ENCODE assay signal across 10 cellular contexts in the genomic region with DNA sequence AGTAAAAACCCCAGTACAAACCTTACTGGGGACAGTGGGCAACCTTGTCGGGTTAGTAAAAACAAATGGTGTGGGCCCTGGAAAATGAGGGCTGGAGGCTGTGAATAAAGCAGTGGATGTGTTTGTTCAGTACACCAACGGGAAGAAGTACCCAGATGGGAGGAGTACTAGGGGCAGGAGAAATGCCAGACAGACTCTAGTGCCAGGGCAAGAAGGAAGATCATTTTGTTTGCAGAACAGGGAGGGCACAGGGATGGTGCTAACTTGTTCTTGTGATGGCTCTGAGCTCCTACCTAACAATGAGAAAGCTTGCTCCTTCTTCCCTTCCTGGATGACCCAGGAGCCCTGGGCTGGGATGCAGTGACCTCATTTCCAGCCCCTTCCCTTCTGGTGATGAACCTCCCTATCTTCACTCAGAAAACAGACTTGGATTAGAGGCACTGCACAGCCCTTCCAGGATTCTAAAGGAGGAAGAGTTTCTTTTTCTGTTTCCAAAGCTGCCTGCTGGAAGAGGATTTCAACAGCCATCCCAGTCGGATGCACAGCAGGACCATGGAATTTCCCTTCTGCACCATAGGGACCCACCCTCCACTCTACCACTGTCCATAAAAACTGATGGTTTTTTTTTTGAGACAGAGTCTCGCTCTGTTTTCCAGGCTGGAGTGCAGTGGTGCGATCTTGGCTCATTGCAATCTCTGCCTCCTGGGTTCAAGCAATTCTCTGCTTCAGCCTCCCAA. TPM values are rescaled to one million over a fixed set of nuclear protein-coding genes. Genes with fewer than 3 reads are reported as not detected.
A peak's percentile ranks its signal among the peaks of the same experiment; 100 is the strongest.
DNase-seq lines count a peak whose midpoint lies in the region; ATAC-seq and TF ChIP-seq lines count a peak whose summit lies in the region.
"Had no signal": no experiment of that assay in that cellular context is flagged by ENCODE, and none has a peak within 500 bp of the region (broad histone marks: within the 10 kb centered on the region; RNA-seq: fewer than 3 reads in every experiment).

No MANE protein-coding gene starts in this region.

- H3K36me3 Mint-ChIP-seq in activated T-helper 1 cell treated with anti-CD3 and anti-CD28 coated beads, Interleukin-12 subunit alpha, Interleukin-12 subunit beta, Interleukin-2, Interleukin-4 antibody, amounts not matched to agents 30 ng/mL and 10 ng/mL and 1 ng/mL, durations not matched to agents 14 hours and 24 hours and 36 hours (ENCODE audit: low read depth) = peaks cover 44% of the 10 kb centered on the region
- peaks cover under 1% of the 10 kb centered on the region for H3K36me3 Mint-ChIP-seq in glutamatergic neuron (ENCODE audit: unreplicated experiment)

- H3K4me2 ChIP-seq in HCT116 (ENCODE audit: low read length) = no peak overlapping the region

- RAD21 ChIA-PET in HCT116 (lab: Charles Lee; ENCODE audit: low non-redundant PET in 1 of 2, low total read pairs in 2 of 2, uncharacterized antibody in 2 of 2, unreplicated experiment in 2 of 2) = no interaction called here

- DNase-seq in HCT116 (ENCODE audit: low read depth, low spot score) (no peak), glutamatergic neuron (no peak), activated gamma-delta T cell (lab: John Stamatoyannopoulos, UW) (no peak), COR-L47 (lab: John Stamatoyannopoulos, UW) (no peak), OCI-M1 (lab: John Stamatoyannopoulos, UW) (no peak), NCI-H524 (lab: John Stamatoyannopoulos, UW) (no peak)
- no peak for DNase-seq in activated T-helper 1 cell treated with anti-CD3 and anti-CD28 coated beads, Interleukin-12 subunit alpha, Interleukin-12 subunit beta, Interleukin-2, Interleukin-4 antibody, amounts not matched to agents 30 ng/mL and 10 ng/mL and 1 ng/mL, durations not matched to agents 14 hours and 24 hours and 36 hours (ENCODE audit: low spot score)
- DNase-seq: effector CD4-positive, alpha-beta T cell; T1000 had no signal

- H3K4me3 ChIP-seq in HCT116 (replicated peaks in 1 of 2; ENCODE audit: low read depth in 1 of 2, low read length in 2 of 2) (no peak overlapping the region), skin epidermis (peak overlapping the region in 1 of 7 experiments; percentile 4)

- H3K79me2 ChIP-seq in HCT116 (ENCODE audit: insufficient read depth, low read length) = peaks cover 79% of the 10 kb centered on the region

- no peak for TF ChIP-seq RAD21 in HCT116 (IDR thresholded peaks at IDR 0.05; ENCODE audit: low read depth)

- CTCF ChIA-PET in HCT116 (lab: Charles Lee) = no interaction called here

- H3K4me3 Mint-ChIP-seq in activated T-helper 1 cell treated with anti-CD3 and anti-CD28 coated beads, Interleukin-12 subunit alpha, Interleukin-12 subunit beta, Interleukin-2, Interleukin-4 antibody, amounts not matched to agents 30 ng/mL and 10 ng/mL and 1 ng/mL, durations not matched to agents 14 hours and 24 hours and 36 hours = peak overlapping the region; percentile 77
- H3K4me3 Mint-ChIP-seq in glutamatergic neuron (ENCODE audit: unreplicated experiment) = peak overlapping the region; percentile 76

- no peaks in the 10 kb centered on the region for H3K9me3 Mint-ChIP-seq in activated T-helper 1 cell treated with anti-CD3 and anti-CD28 coated beads, Interleukin-12 subunit alpha, Interleukin-12 subunit beta, Interleukin-2, Interleukin-4 antibody, amounts not matched to agents 30 ng/mL and 10 ng/mL and 1 ng/mL, durations not matched to agents 14 hours and 24 hours and 36 hours
- peaks cover 17% of the 10 kb centered on the region for H3K9me3 Mint-ChIP-seq in glutamatergic neuron (ENCODE audit: unreplicated experiment)

- H4K20me1 ChIP-seq in HCT116 (ENCODE audit: insufficient read depth) = no peaks in the 10 kb centered on the region; the same call in 1 of the 2 replicates

- POLR2A ChIA-PET in HCT116 (lab: Charles Lee) = no interaction called here

- no peak for TF ChIP-seq POLR2A in HCT116 (IDR thresholded peaks at IDR 0.05; ENCODE audit: borderline replicate concordance, extremely low read depth, insufficient read depth, insufficient read length)

- peaks cover 27 to 41% of the 10 kb centered on the region in 2 experiments; a peak in 3 of 4 replicates for H3K36me3 ChIP-seq in HCT116 (ENCODE audit: control insufficient read depth in 1 of 2, insufficient read depth in 2 of 2, low read length in 2 of 2)

- no peaks in the 10 kb centered on the region for H3K9me3 ChIP-seq in HCT116 (ENCODE audit: control insufficient read depth in 1 of 2, insufficient read depth in 1 of 2, low read depth in 1 of 2, low read length in 2 of 2)

- peak overlapping the region; percentile 79 for H3K27ac Mint-ChIP-seq in activated T-helper 1 cell treated with anti-CD3 and anti-CD28 coated beads, Interleukin-12 subunit alpha, Interleukin-12 subunit beta, Interleukin-2, Interleukin-4 antibody, amounts not matched to agents 30 ng/mL and 10 ng/mL and 1 ng/mL, durations not matched to agents 14 hours and 24 hours and 36 hours
- H3K27ac Mint-ChIP-seq in glutamatergic neuron (ENCODE audit: unreplicated experiment) = peak overlapping the region; percentile 82

- H3K27me3 ChIP-seq in HCT116 (ENCODE audit: insufficient read depth, low read length) = no peaks in the 10 kb centered on the region

- intact Hi-C loops in HCT116 (cut with micrococcal nuclease) = no loop called here
- intact Hi-C loops in activated T-helper 1 cell treated with anti-CD3 and anti-CD28 coated beads, Interleukin-12 subunit alpha, Interleukin-12 subunit beta, Interleukin-2, Interleukin-4 antibody, amounts not matched to agents 30 ng/mL and 10 ng/mL and 1 ng/mL, durations not matched to agents 14 hours and 24 hours and 36 hours (cut with micrococcal nuclease) = loop anchor here (5.0 kb wide), 3 partner anchors 233 to 1053 kb away; a partner anchor contains a TSS

- TF ChIP-seq CTCF in HCT116 (IDR thresholded peaks at IDR 0.05 in 2 of 3, conservative IDR thresholded peaks at IDR 0.05 in 1 of 3; ENCODE audit: borderline replicate concordance in 1 of 3, insufficient read depth in 1 of 3, low read depth in 2 of 3, low read length in 2 of 3) = no peak
- TF ChIP-seq CTCF in glutamatergic neuron (IDR thresholded peaks at IDR 0.05; ENCODE audit: partially characterized antibody, unreplicated experiment) = no peak

- ATAC-seq in HCT116 = no peak

- peaks cover 45% of the 10 kb centered on the region for H3K4me1 Mint-ChIP-seq in activated T-helper 1 cell treated with anti-CD3 and anti-CD28 coated beads, Interleukin-12 subunit alpha, Interleukin-12 subunit beta, Interleukin-2, Interleukin-4 antibody, amounts not matched to agents 30 ng/mL and 10 ng/mL and 1 ng/mL, durations not matched to agents 14 hours and 24 hours and 36 hours (ENCODE audit: low read depth)
- peaks cover 26% of the 10 kb centered on the region for H3K4me1 Mint-ChIP-seq in glutamatergic neuron (ENCODE audit: low read depth, unreplicated experiment)

- H2AFZ ChIP-seq in HCT116 (ENCODE audit: low read depth, low read length, poor library complexity, severe bottlenecking) = no peak overlapping the region

- H3K4me1 ChIP-seq in HCT116 (ENCODE audit: control insufficient read depth in 1 of 2, insufficient read depth in 2 of 2, low read length in 2 of 2) = peaks cover 20 to 44% of the 10 kb centered on the region in 2 experiments

- H3K9me2 ChIP-seq in HCT116 (ENCODE audit: insufficient read depth) = no peaks in the 10 kb centered on the region

- 0 out of 2 replicates have a peak overlapping the region, but pooled peaks have one; percentile 10 for H3K27ac ChIP-seq in HCT116 (ENCODE audit: low read depth, low read length)
- H3K27ac ChIP-seq in skin epidermis = peak overlapping the region in 17 of 21 experiments; percentile 2 to 99 (median 73)

- H3K27me3 Mint-ChIP-seq in activated T-helper 1 cell treated with anti-CD3 and anti-CD28 coated beads, Interleukin-12 subunit alpha, Interleukin-12 subunit beta, Interleukin-2, Interleukin-4 antibody, amounts not matched to agents 30 ng/mL and 10 ng/mL and 1 ng/mL, durations not matched to agents 14 hours and 24 hours and 36 hours (ENCODE audit: insufficient read depth) = no peaks in the 10 kb centered on the region
- peaks cover 16% of the 10 kb centered on the region for H3K27me3 Mint-ChIP-seq in glutamatergic neuron (ENCODE audit: unreplicated experiment)

- H3K9ac ChIP-seq in HCT116 (ENCODE audit: low read length) = no peak overlapping the region

- BruUV-seq in HCT116 (replicated peaks; lab: Mats Ljungman, UMichigan) = no TSS peak

TF ChIP-seq in HCT116, 20 proteins besides CTCF, POLR2A, EP300 and RAD21 (continues in another document):
- TF ChIP-seq ZFX (IDR thresholded peaks at IDR 0.05) = no peak

RNA-seq across cellular contexts. Expression of a gene that starts 6.1 kb away (rescaled TPM):
- total RNA-seq in HCT116 (2021; ENCODE audit: unreplicated experiment) (29.6 TPM), glutamatergic neuron (ENCODE audit: unreplicated experiment) (27.8 TPM)
- polyA plus RNA-seq in HCT116 (2012) = 32.1 and 38.6 TPM in 2 replicates
- 57.6 and 60.3 TPM in 2 replicates for total RNA-seq in activated T-helper 1 cell treated with anti-CD3 and anti-CD28 coated beads, Interleukin-12 subunit alpha, Interleukin-12 subunit beta, Interleukin-2, Interleukin-4 antibody, amounts not matched to agents 30 ng/mL and 10 ng/mL and 1 ng/mL, durations not matched to agents 14 hours and 24 hours and 36 hours

RNA-seq across cellular contexts. Expression of a gene that starts 6.5 kb away (rescaled TPM):
- total RNA-seq in HCT116 (2021; ENCODE audit: unreplicated experiment) (34.0 TPM), glutamatergic neuron (ENCODE audit: unreplicated experiment) (30.8 TPM)
- 28.2 and 34.0 TPM in 2 replicates for polyA plus RNA-seq in HCT116 (2012)
- 27.9 and 29.9 TPM in 2 replicates for total RNA-seq in activated T-helper 1 cell treated with anti-CD3 and anti-CD28 coated beads, Interleukin-12 subunit alpha, Interleukin-12 subunit beta, Interleukin-2, Interleukin-4 antibody, amounts not matched to agents 30 ng/mL and 10 ng/mL and 1 ng/mL, durations not matched to agents 14 hours and 24 hours and 36 hours

RNA-seq across cellular contexts. Expression of a gene that starts 11.0 kb away (rescaled TPM):
- 3.3 TPM for total RNA-seq in HCT116 (2021; ENCODE audit: unreplicated experiment)
- polyA plus RNA-seq in HCT116 (2012) = 1.2 and 1.5 TPM in 2 replicates
- total RNA-seq in activated T-helper 1 cell treated with anti-CD3 and anti-CD28 coated beads, Interleukin-12 subunit alpha, Interleukin-12 subunit beta, Interleukin-2, Interleukin-4 antibody, amounts not matched to agents 30 ng/mL and 10 ng/mL and 1 ng/mL, durations not matched to agents 14 hours and 24 hours and 36 hours = 1.5 and 1.7 TPM in 2 replicates
- 1.3 TPM for total RNA-seq in glutamatergic neuron (ENCODE audit: unreplicated experiment)

RNA-seq across cellular contexts. Expression of a gene that starts 12.0 kb away (rescaled TPM):
- total RNA-seq in HCT116 (2021; ENCODE audit: unreplicated experiment) (42.2 TPM), glutamatergic neuron (ENCODE audit: unreplicated experiment) (48.4 TPM)
- 57.5 and 64.1 TPM in 2 replicates for polyA plus RNA-seq in HCT116 (2012)
- 15.5 and 16.1 TPM in 2 replicates for total RNA-seq in activated T-helper 1 cell treated with anti-CD3 and anti-CD28 coated beads, Interleukin-12 subunit alpha, Interleukin-12 subunit beta, Interleukin-2, Interleukin-4 antibody, amounts not matched to agents 30 ng/mL and 10 ng/mL and 1 ng/mL, durations not matched to agents 14 hours and 24 hours and 36 hours

RNA-seq across cellular contexts. Expression of a gene that starts 16.1 kb away (rescaled TPM):
- 35.4 TPM for total RNA-seq in HCT116 (2021; ENCODE audit: unreplicated experiment)
- 52.6 and 52.8 TPM in 2 replicates for polyA plus RNA-seq in HCT116 (2012)
- 43.7 and 46.6 TPM in 2 replicates for total RNA-seq in activated T-helper 1 cell treated with anti-CD3 and anti-CD28 coated beads, Interleukin-12 subunit alpha, Interleukin-12 subunit beta, Interleukin-2, Interleukin-4 antibody, amounts not matched to agents 30 ng/mL and 10 ng/mL and 1 ng/mL, durations not matched to agents 14 hours and 24 hours and 36 hours
- total RNA-seq in glutamatergic neuron (ENCODE audit: unreplicated experiment) = 30.4 TPM
